1 cellular context compared by ENCODE assay signal in the genomic region with DNA sequence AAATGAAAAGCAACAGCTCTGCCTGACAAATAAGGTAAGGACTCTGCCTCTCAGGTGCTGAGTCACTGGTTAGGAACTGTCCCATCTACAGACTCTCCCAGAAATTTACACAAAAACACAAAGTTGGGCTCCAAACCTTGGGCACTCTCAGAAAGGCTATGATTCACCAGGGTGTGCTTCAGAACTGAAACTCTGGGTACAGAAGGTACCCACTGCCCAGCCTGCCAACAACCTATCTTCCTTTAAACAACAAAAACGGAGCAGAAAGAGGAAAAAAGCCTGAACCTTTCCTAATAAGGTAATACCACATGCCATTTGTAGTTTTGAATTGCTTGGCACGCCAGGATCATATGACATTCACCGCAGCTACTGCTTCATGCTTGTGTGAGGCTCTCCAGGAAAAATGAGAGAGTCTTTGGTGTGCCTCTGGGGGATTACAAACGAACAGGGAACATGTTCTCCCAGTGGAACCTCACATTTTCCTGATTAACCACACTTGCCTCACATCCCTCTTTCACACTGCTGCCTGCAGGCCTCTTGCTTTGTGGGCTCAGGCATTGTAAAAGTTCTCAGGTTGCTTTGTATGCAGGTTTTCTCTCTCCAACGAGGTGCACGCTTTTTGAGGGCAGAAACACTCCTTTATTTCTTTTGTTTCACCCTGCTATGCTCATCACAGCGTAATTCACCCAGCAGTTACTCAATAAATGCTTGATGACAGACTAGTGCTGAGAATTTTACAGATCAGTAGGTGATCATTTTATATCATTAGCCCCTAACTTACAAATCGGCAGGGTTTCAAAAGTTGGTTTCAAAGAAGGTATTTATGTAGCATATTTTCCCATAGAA.
TF ChIP-seq lines count a peak whose summit lies in the region.

No MANE protein-coding gene starts in this region.

TF ChIP-seq in HCT116, 20 proteins besides CTCF, POLR2A, EP300 and RAD21 (continued from another document):
- TF ChIP-seq, protein P1, sequence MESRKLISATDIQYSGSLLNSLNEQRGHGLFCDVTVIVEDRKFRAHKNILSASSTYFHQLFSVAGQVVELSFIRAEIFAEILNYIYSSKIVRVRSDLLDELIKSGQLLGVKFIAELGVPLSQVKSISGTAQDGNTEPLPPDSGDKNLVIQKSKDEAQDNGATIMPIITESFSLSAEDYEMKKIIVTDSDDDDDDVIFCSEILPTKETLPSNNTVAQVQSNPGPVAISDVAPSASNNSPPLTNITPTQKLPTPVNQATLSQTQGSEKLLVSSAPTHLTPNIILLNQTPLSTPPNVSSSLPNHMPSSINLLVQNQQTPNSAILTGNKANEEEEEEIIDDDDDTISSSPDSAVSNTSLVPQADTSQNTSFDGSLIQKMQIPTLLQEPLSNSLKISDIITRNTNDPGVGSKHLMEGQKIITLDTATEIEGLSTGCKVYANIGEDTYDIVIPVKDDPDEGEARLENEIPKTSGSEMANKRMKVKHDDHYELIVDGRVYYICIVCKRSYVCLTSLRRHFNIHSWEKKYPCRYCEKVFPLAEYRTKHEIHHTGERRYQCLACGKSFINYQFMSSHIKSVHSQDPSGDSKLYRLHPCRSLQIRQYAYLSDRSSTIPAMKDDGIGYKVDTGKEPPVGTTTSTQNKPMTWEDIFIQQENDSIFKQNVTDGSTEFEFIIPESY (IDR thresholded peaks at IDR 0.05; ENCODE audit: extremely low read depth, insufficient replicate concordance, low read length) = no peak
- TF ChIP-seq SP1 (IDR thresholded peaks at IDR 0.05; ENCODE audit: low read depth) (peak; percentile 31), POLR2AphosphoS5 (IDR thresholded peaks at IDR 0.05; ENCODE audit: low read depth, low read length) (peak; percentile 11; the same call in 1 of the 2 replicates), CBX3 (IDR thresholded peaks at IDR 0.05; ENCODE audit: low read depth) (peak; percentile 82; the same call in 1 of the 2 replicates)
TF ChIP-seq in HCT116: peak in this region for 9.
